Comparison of ENCODE assay signal across 22 cellular contexts in genomic region chr18:79823120-79823519, GRCh38. TPM values are rescaled to one million over a fixed set of nuclear protein-coding genes. Genes with fewer than 3 reads are reported as not detected.
"Had no signal": no experiment of that assay in that cellular context is flagged by ENCODE, and none has a peak within 500 bp of the region (broad histone marks: within the 10 kb centered on the region; RNA-seq: fewer than 3 reads in every experiment).

No MANE protein-coding gene starts in this region.

- H3K36me3 Mint-ChIP-seq: activated naive CD4-positive, alpha-beta T cell treated with anti-CD3 and anti-CD28 coated beads, Interleukin-2, amount 50 U/mL, for 24 hours; mesothelial cell of epicardium; naive thymus-derived CD8-positive, alpha-beta T cell had no signal

- H3K36me3 ChIP-seq: cardiac muscle cell, heart left ventricle, ovary, prostate gland, thoracic aorta, upper lobe of left lung had no signal

- H3K4me1 ChIP-seq: body of pancreas, prostate gland had no signal

- ATAC-seq: body of pancreas; left cardiac atrium; naive thymus-derived CD8-positive, alpha-beta T cell had no signal

- H3K4me3 ChIP-seq: body of pancreas, cardiac muscle cell, heart left ventricle, ovary, prostate gland, thoracic aorta, upper lobe of left lung had no signal

- H3K4me1 Mint-ChIP-seq: mesothelial cell of epicardium had no signal

- H3K9me3 Mint-ChIP-seq: activated naive CD4-positive, alpha-beta T cell treated with anti-CD3 and anti-CD28 coated beads, Interleukin-2, amount 50 U/mL, for 24 hours; mesothelial cell of epicardium; naive thymus-derived CD8-positive, alpha-beta T cell had no signal

- H3K9me3 ChIP-seq: body of pancreas, ovary, prostate gland, thoracic aorta, upper lobe of left lung had no signal

- H3K27me3 ChIP-seq: body of pancreas, cardiac muscle cell, heart left ventricle, ovary, upper lobe of left lung had no signal

- H3K27ac Mint-ChIP-seq: activated naive CD4-positive, alpha-beta T cell treated with anti-CD3 and anti-CD28 coated beads, Interleukin-2, amount 50 U/mL, for 24 hours; mesothelial cell of epicardium; naive thymus-derived CD8-positive, alpha-beta T cell had no signal

- FAIRE-seq: endometrium, islet of Langerhans had no signal

- H3K4me3 Mint-ChIP-seq: activated naive CD4-positive, alpha-beta T cell treated with anti-CD3 and anti-CD28 coated beads, Interleukin-2, amount 50 U/mL, for 24 hours; mesothelial cell of epicardium; naive thymus-derived CD8-positive, alpha-beta T cell had no signal

- H3K27ac ChIP-seq: body of pancreas, cardiac muscle cell, heart left ventricle, ovary, prostate gland, thoracic aorta, upper lobe of left lung had no signal

- DNase-seq: activated CD4-positive, alpha-beta T cell treated with anti-CD3 and anti-CD28 coated beads for 1 hour; activated gamma-delta T cell treated with Interleukin-2 at 50 U/mL for 16 hours; activated T-cell treated with anti-CD3 and anti-CD28 coated beads, Interleukin-2, amount 50 U/mL, for 1 hour; anterior cingulate cortex; body of pancreas; effector CD4-positive, alpha-beta T cell; left cardiac atrium; naive thymus-derived CD8-positive, alpha-beta T cell; ovary; stimulated activated CD4-positive, alpha-beta T cell treated with anti-CD3 and anti-CD28 coated beads, Interleukin-4, amount 100 ng/mL, for 1 hour; stimulated activated naive CD4-positive, alpha-beta T cell; T-helper 9 cell; upper lobe of left lung had no signal

RNA-seq across cellular contexts. Expression of gene KCNG2, which starts 25.4 kb away (rescaled TPM):
- total RNA-seq: body of pancreas; cardiac muscle cell; epithelial cell of proximal tubule; mesothelial cell of epicardium; naive thymus-derived CD8-positive, alpha-beta T cell had no signal
- polyA plus RNA-seq: naive thymus-derived CD8-positive, alpha-beta T cell had no signal
